Comparison of ENCODE assay signal across 8 cellular contexts in genomic region chr4:185573651-185574199, GRCh38. TPM values are rescaled to one million over a fixed set of nuclear protein-coding genes. Genes with fewer than 3 reads are reported as not detected.
DNase-seq lines count a peak whose midpoint lies in the region; ATAC-seq, FAIRE-seq and TF ChIP-seq lines count a peak whose summit lies in the region.

No MANE protein-coding gene starts in this region.

- DNase-seq in H54 (ENCODE audit: insufficient read length, low spot score) (peak; percentile 60), RPMI7951 (ENCODE audit: low read depth) (peak; percentile 91), fibroblast of the aortic adventitia (ENCODE audit: low read depth) (peak; percentile 54), pulmonary artery endothelial cell (ENCODE audit: low read depth, low spot score) (peak; percentile 54), GM19240 (ENCODE audit: insufficient read length, low spot score) (no peak), T-helper 2 cell (no peak)

- no peak for TF ChIP-seq CTCF in fibroblast of the aortic adventitia (IDR thresholded peaks at IDR 0.05; ENCODE audit: insufficient read depth, low read length)

- FAIRE-seq in H54 (lab: Jason Lieb, UNC): peak; percentile 83

- TF ChIP-seq POLR2A in H54 (IDR thresholded peaks at IDR 0.05; ENCODE audit: low read depth, low read length): peak; percentile 51

- no peak overlapping the region for H3K4me3 ChIP-seq in fibroblast of the aortic adventitia (ENCODE audit: low read depth, low read length)

- ATAC-seq in HG02981 (IDR thresholded peaks at IDR 0.05; ENCODE audit: unreplicated experiment): no peak
- no peak for ATAC-seq in HG02759 (IDR thresholded peaks at IDR 0.05; ENCODE audit: unreplicated experiment)

RNA-seq across cellular contexts. Expression of gene PDLIM3, which starts 38.4 kb away (rescaled TPM):
- 13.6 and 21.7 TPM in 2 replicates for total RNA-seq in RPMI7951 (2014; rRNA removed; shearing (Covaris generic))
- total RNA-seq in fibroblast of the aortic adventitia (ENCODE audit: low replicate concordance) (3.0 and 10.1 TPM in 2 replicates), pulmonary artery endothelial cell (60.5 and 78.9 TPM in 2 replicates)

Comparison
In these comparisons a context has a peak if more than half of its experiments do, and no peak if none do; other contexts are left out.
1. DNase-seq: peak in H54 (single experiment), RPMI7951 (single experiment), fibroblast of the aortic adventitia (single experiment) and pulmonary artery endothelial cell (single experiment); none in GM19240 (single experiment) and T-helper 2 cell (0 of 5).